In the genomic region with DNA sequence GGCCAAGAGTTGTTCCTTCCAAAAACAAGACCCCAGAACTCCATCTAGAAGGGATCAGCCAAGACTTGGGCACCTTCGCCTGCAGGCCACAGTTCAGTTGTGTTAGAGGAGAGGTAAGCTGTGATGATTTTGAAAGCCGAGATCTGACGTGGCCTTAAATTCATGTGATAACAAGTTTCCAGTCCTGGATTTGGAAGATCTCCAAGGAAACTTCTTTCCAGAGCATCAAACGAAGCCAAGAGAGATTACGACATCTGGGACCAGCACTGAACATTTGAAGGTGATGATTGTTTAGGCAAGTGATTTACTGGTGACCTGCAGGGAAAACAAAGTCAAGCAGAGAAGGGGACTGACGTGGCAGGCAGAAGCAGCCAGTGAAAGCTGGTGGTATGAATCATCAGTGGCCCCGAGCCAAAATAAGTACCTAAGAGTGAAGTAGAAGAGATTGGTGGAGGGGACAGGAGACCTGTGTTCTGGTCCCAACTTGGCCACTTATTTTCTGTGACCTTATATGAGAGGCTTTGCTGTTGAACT, we compare ENCODE assay signal across 8 cellular contexts.
DNase-seq lines count a peak whose midpoint lies in the region; ATAC-seq and TF ChIP-seq lines count a peak whose summit lies in the region.

No MANE protein-coding gene starts in this region.

- H3K4me3 ChIP-seq in right lobe of liver: no peak overlapping the region

- TF ChIP-seq CTCF in right lobe of liver (IDR thresholded peaks at IDR 0.05): no peak

- ATAC-seq in GM18498 (IDR thresholded peaks at IDR 0.05; ENCODE audit: unreplicated experiment): peak; percentile 61
- ATAC-seq in HG02884 (IDR thresholded peaks at IDR 0.05; ENCODE audit: unreplicated experiment): peak; percentile 61
- peak; percentile 86 for ATAC-seq in activated T-helper 17 cell treated with anti-CD3 and anti-CD28 coated beads, Interleukin-2, amount 50 U/mL, for 72 hours (replicated peaks)
- ATAC-seq in right lobe of liver: peak; percentile 76 to 97 (median 88)
- ATAC-seq in HG02571 (IDR thresholded peaks at IDR 0.05; ENCODE audit: unreplicated experiment): no peak
- no peak for ATAC-seq in GM21737 (IDR thresholded peaks at IDR 0.05; ENCODE audit: unreplicated experiment)

- intact Hi-C loops in right lobe of liver (cut with DNase I): no loop called here

- H3K9me3 Mint-ChIP-seq in activated T-helper 17 cell treated with anti-CD3 and anti-CD28 coated beads, Interleukin-2, amount 50 U/mL, for 72 hours: no peaks in the 10 kb centered on the region

- H3K27ac ChIP-seq in right lobe of liver: peak overlapping the region; percentile 68 to 87 (median 82)

- DNase-seq in right lobe of liver (peak; percentile 77 to 92 (median 83)), NCI-H526 treated with DMSO at 0.1 percent for 48 hours (lab: John Stamatoyannopoulos, UW) (no peak)
- DNase-seq in activated CD4-positive, alpha-beta T cell treated with anti-CD3 and anti-CD28 coated beads for 4 hours: no peak

- H3K36me3 Mint-ChIP-seq in activated T-helper 17 cell treated with anti-CD3 and anti-CD28 coated beads, Interleukin-2, amount 50 U/mL, for 72 hours (ENCODE audit: low read depth): no peaks in the 10 kb centered on the region

- H3K4me1 Mint-ChIP-seq in activated T-helper 17 cell treated with anti-CD3 and anti-CD28 coated beads, Interleukin-2, amount 50 U/mL, for 72 hours: no peaks in the 10 kb centered on the region

- no peak overlapping the region for H3K4me3 Mint-ChIP-seq in activated T-helper 17 cell treated with anti-CD3 and anti-CD28 coated beads, Interleukin-2, amount 50 U/mL, for 72 hours

- H3K36me3 ChIP-seq in right lobe of liver: no peaks in the 10 kb centered on the region

- H3K27me3 ChIP-seq in right lobe of liver: no peaks in the 10 kb centered on the region

- no peaks in the 10 kb centered on the region for H3K9me3 ChIP-seq in right lobe of liver

- WGBS in right lobe of liver (ENCODE audit: insufficient coverage, low coverage, low lambda C conversion rate, missing lambda C conversion rate): 29% methylated on average over 6 of the region's 7 CpGs

- TF ChIP-seq POLR2A in right lobe of liver (IDR thresholded peaks at IDR 0.05): peak; percentile 55

- H3K4me1 ChIP-seq in right lobe of liver: peaks cover 0 to 23% (median 13%) of the 10 kb centered on the region in 4 donors

- H3K27ac Mint-ChIP-seq in activated T-helper 17 cell treated with anti-CD3 and anti-CD28 coated beads, Interleukin-2, amount 50 U/mL, for 72 hours: no peak overlapping the region

- peaks cover 7% of the 10 kb centered on the region for H3K27me3 Mint-ChIP-seq in activated T-helper 17 cell treated with anti-CD3 and anti-CD28 coated beads, Interleukin-2, amount 50 U/mL, for 72 hours

Comparison
In these comparisons a context has a peak if more than half of its experiments do, and no peak if none do; other contexts are left out.
1. ATAC-seq: peak in GM18498 (single experiment), HG02884 (single experiment), activated T-helper 17 cell treated with anti-CD3 and anti-CD28 coated beads, Interleukin-2, amount 50 U/mL, for 72 hours (single experiment) and right lobe of liver (4 of 4); none in HG02571 (single experiment) and GM21737 (single experiment).
2. DNase-seq: peak in right lobe of liver (3 of 3); none in NCI-H526 treated with DMSO at 0.1 percent for 48 hours (single experiment) and activated CD4-positive, alpha-beta T cell treated with anti-CD3 and anti-CD28 coated beads for 4 hours (0 of 2).